ENCODE assay signal across 26 cellular contexts in genomic region chr4:74610491-74610890, GRCh38.
"Had no signal": no experiment of that assay in that cellular context is flagged by ENCODE, and none has a peak within 500 bp of the region (broad histone marks: within the 10 kb centered on the region; RNA-seq: fewer than 3 reads in every experiment).

No MANE protein-coding gene starts in this region.

- H3K9me3 ChIP-seq: lower lobe of right lung, pancreas, prostate gland, stomach, testis, thyroid gland, transverse colon, upper lobe of left lung, vagina had no signal

- H3K4me3 ChIP-seq: lower lobe of right lung, pancreas, prostate gland, skin epidermis, stomach, testis, thyroid gland, transverse colon, upper lobe of left lung, vagina had no signal

- H3K27ac ChIP-seq: lower lobe of right lung, pancreas, prostate gland, skin epidermis, stomach, testis, thyroid gland, transverse colon, upper lobe of left lung, vagina had no signal

- H3K36me3 ChIP-seq: lower lobe of right lung, pancreas, prostate gland, stomach, thyroid gland, transverse colon, upper lobe of left lung, vagina had no signal

- H3K27me3 ChIP-seq: pancreas, stomach, testis, thyroid gland, transverse colon, upper lobe of left lung, vagina had no signal

- H3K4me1 ChIP-seq: lower lobe of right lung, pancreas, prostate gland, stomach, testis, thyroid gland, transverse colon, upper lobe of left lung, vagina had no signal

- ATAC-seq: lower lobe of right lung; naive thymus-derived CD8-positive, alpha-beta T cell; pancreas; sciatic nerve; stimulated activated naive B cell treated with anti-CD40 and anti-IgM and Interleukin-4, amounts not matched to agents 10 μg/mL and 1 μg/mL and 100 μg/mL, for 72 hours; stimulated activated naive CD8-positive, alpha-beta T cell treated with anti-CD3 and anti-CD28 coated beads, Interleukin-15, Interleukin-2, amounts not matched to agents 100 U/mL and 50 U/mL, for 24 hours had no signal

- DNase-seq: hypothalamus; immature natural killer cell; kidney; lower lobe of right lung; mammary epithelial cell; mesenchymal stem cell; naive thymus-derived CD8-positive, alpha-beta T cell; nucleus accumbens; pancreas; posterior cingulate gyrus; retina; stimulated activated CD4-positive, alpha-beta T cell treated with anti-CD3 and anti-CD28 coated beads, Interleukin-12 subunit alpha, Interleukin-12 subunit beta, amount 100 ng/mL, for 4 hours; stimulated activated CD4-positive, alpha-beta T cell treated with anti-CD3 and anti-CD28 coated beads, Interleukin-15, amount 100 ng/mL, for 24 hours; stimulated activated CD4-positive, alpha-beta T cell treated with anti-CD3 and anti-CD28 coated beads, Interleukin-2, amount 100 ng/mL, for 24 hours; stimulated activated CD4-positive, alpha-beta T cell treated with anti-CD3 and anti-CD28 coated beads, Interleukin-4, amount 100 ng/mL, for 1 hour; stimulated activated naive B cell treated with anti-CD40 and anti-IgM and Interleukin-4, amounts not matched to agents 10 μg/mL and 1 μg/mL and 100 μg/mL, for 72 hours; stimulated activated naive CD8-positive, alpha-beta T cell treated with anti-CD3 and anti-CD28 coated beads, Interleukin-15, Interleukin-2, amounts not matched to agents 100 U/mL and 50 U/mL, for 24 hours; stomach; testis; thyroid gland; transverse colon; upper lobe of left lung had no signal
